In genomic region chr14:105700622-105701288, GRCh38 we compare ENCODE assay signal across 10 cellular contexts.
A peak's percentile ranks its signal among the peaks of the same experiment; 100 is the strongest.
DNase-seq lines count a peak whose midpoint lies in the region; ATAC-seq and TF ChIP-seq lines count a peak whose summit lies in the region.
"Had no signal": no experiment of that assay in that cellular context is flagged by ENCODE, and none has a peak within 500 bp of the region (broad histone marks: within the 10 kb centered on the region; RNA-seq: fewer than 3 reads in every experiment).

No MANE protein-coding gene starts in this region.

- no peaks in the 10 kb centered on the region for H3K27me3 Mint-ChIP-seq in memory B cell
- H3K27me3 Mint-ChIP-seq in CD14-positive monocyte (ENCODE audit: low read depth in 3 of 3), result peaks cover 0 to 6% (median 0%) of the 10 kb centered on the region in 3 donors
- H3K27me3 Mint-ChIP-seq: dendritic cell treated with granulocyte-macrophage colony-stimulating factor and Interleukin-4, amounts not matched to agents 40 ng/mL and 50 ng/mL, for 4 days had no signal

- H3K4me3 Mint-ChIP-seq in memory B cell, result peak overlapping the region; percentile 80
- no peak overlapping the region for H3K4me3 Mint-ChIP-seq in CD14-positive monocyte
- H3K4me3 Mint-ChIP-seq: dendritic cell treated with granulocyte-macrophage colony-stimulating factor and Interleukin-4, amounts not matched to agents 40 ng/mL and 50 ng/mL, for 4 days had no signal

- H3K27me3 ChIP-seq in gastroesophageal sphincter, result no peaks in the 10 kb centered on the region
- H3K27me3 ChIP-seq: ovary had no signal

- no peak overlapping the region for H3K4me3 ChIP-seq in gastroesophageal sphincter
- H3K4me3 ChIP-seq: ovary had no signal

- peak in 1 of 2 donors; percentile 46 for DNase-seq in memory B cell (ENCODE audit: low spot score in 2 of 2)
- no peak for DNase-seq in CD14-positive monocyte (ENCODE audit: low spot score)
- no peak for DNase-seq in central memory CD4-positive, alpha-beta T cell
- DNase-seq: NCI-H524 treated with DMSO at 0.1 percent for 48 hours had no signal

- H3K36me3 Mint-ChIP-seq in memory B cell (peaks cover 11% of the 10 kb centered on the region), CD14-positive monocyte (no peaks in the 10 kb centered on the region)

- H3K27ac Mint-ChIP-seq in memory B cell (peak overlapping the region; percentile 98), CD14-positive monocyte (peak overlapping the region in 1 of 7 donors; percentile 51)
- H3K27ac Mint-ChIP-seq: dendritic cell treated with granulocyte-macrophage colony-stimulating factor and Interleukin-4, amounts not matched to agents 40 ng/mL and 50 ng/mL, for 4 days had no signal

- ATAC-seq in GM18517 (IDR thresholded peaks at IDR 0.05; ENCODE audit: unreplicated experiment), result peak; percentile 37
- peak; percentile 39 for ATAC-seq in GM21390 (IDR thresholded peaks at IDR 0.05; ENCODE audit: unreplicated experiment)
- peak; percentile 37 for ATAC-seq in HG03457 (IDR thresholded peaks at IDR 0.05; ENCODE audit: unreplicated experiment)
- ATAC-seq in memory B cell (ENCODE audit: low read depth), result peak; percentile 41
- ATAC-seq in gastroesophageal sphincter, result no peak

- intact Hi-C loops in CD14-positive monocyte (cut with micrococcal nuclease), result loop anchor here in 1 of 2 donors (2.0 kb wide), 1 partner anchor 118 kb away; no protein-coding TSS in a partner anchor

- 57 to 70% methylated on average over 2 to 3 of the region's 7 CpGs for WGBS in gastroesophageal sphincter (ENCODE audit: low coverage in 1 of 2), 2 donors

- TF ChIP-seq EP300 in gastroesophageal sphincter (IDR thresholded peaks at IDR 0.05), result no peak

- TF ChIP-seq CTCF in CD14-positive monocyte (IDR thresholded peaks at IDR 0.05) (no peak), gastroesophageal sphincter (IDR thresholded peaks at IDR 0.05) (no peak)

- H3K36me3 ChIP-seq in gastroesophageal sphincter, result no peaks in the 10 kb centered on the region
- H3K36me3 ChIP-seq: ovary had no signal

- no peak for TF ChIP-seq POLR2A in gastroesophageal sphincter (IDR thresholded peaks at IDR 0.05)

- H3K4me1 Mint-ChIP-seq in memory B cell (peaks cover 43% of the 10 kb centered on the region), CD14-positive monocyte (no peaks in the 10 kb centered on the region)

- no peaks in the 10 kb centered on the region for H3K9me3 ChIP-seq in gastroesophageal sphincter
- H3K9me3 ChIP-seq: ovary had no signal

- peaks cover 2% of the 10 kb centered on the region for H3K9me3 Mint-ChIP-seq in memory B cell
- no peaks in the 10 kb centered on the region for H3K9me3 Mint-ChIP-seq in CD14-positive monocyte
- H3K9me3 Mint-ChIP-seq: dendritic cell treated with granulocyte-macrophage colony-stimulating factor and Interleukin-4, amounts not matched to agents 40 ng/mL and 50 ng/mL, for 4 days had no signal

- H3K4me1 ChIP-seq in gastroesophageal sphincter, result no peaks in the 10 kb centered on the region

- no peak overlapping the region for H3K27ac ChIP-seq in gastroesophageal sphincter
- H3K27ac ChIP-seq: ovary had no signal
